Comparison of ENCODE assay signal across 8 cellular contexts in the genomic region with DNA sequence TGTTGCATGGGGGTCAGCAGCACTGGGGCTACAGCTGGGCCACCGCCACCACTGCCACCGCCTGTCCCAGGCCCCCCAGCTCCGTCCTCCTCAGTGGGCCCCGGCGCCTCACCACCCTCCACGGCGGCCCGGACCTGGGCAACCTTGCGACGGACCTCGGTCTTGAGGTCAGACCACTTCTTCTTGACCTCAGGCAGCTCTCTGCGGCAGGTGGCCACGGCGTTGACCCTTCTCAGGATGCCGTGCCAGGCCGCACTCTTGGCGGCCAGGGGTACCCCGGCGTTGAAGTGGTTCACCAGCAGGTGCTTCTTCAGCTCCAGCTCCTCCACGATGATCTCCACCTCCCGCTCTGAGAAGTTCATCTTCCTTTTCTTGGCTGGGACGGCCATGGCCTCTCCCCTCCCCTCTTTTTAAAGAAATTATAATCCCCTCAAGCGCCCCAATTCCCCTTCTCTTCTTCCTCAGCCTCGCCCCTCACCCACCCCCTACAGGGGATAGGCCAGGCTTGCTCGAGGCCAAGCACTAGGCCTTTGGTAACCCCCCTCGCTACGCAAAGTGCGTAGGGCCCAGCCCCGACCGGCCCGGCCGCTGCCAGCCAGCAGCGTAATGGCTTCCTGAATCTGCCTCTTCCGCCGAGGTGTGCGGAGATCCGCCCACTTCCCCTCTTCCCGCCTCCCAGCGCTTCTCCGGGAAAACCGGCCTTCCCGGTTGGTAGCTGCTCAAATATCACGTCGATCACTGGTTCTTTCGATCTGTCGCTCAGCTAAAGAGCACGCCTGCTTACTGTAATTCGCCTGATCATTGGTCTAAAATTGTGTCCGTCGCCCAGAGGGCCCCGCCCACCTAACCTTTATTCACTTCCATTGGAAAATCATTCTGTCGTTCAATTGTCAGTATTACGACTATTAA. TPM values are rescaled to one million over a fixed set of nuclear protein-coding genes. Genes with fewer than 3 reads are reported as not detected.
A peak's percentile ranks its signal among the peaks of the same experiment; 100 is the strongest.
DNase-seq lines count a peak whose midpoint lies in the region; ATAC-seq lines count a peak whose summit lies in the region.

A gene with protein sequence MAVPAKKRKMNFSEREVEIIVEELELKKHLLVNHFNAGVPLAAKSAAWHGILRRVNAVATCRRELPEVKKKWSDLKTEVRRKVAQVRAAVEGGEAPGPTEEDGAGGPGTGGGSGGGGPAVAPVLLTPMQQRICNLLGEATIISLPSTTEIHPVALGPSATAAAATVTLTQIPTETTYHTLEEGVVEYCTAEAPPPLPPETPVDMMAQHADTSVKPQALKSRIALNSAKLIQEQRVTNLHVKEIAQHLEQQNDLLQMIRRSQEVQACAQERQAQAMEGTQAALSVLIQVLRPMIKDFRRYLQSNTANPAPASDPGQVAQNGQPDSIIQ (minus strand): TSS at position 608 of the 909 bp plus-strand sequence. CDS start 219 bp downstream, at position 389.

- peaks cover 43 to 58% (median 45%) of the 10 kb centered on the region in 3 donors for H3K4me1 Mint-ChIP-seq in CD8-positive, alpha-beta memory T cell
- peaks cover 31 to 49% of the 10 kb centered on the region in 2 donors for H3K4me1 Mint-ChIP-seq in effector memory CD8-positive, alpha-beta T cell (ENCODE audit: low read depth in 2 of 2)

- H3K36me3 Mint-ChIP-seq in CD8-positive, alpha-beta memory T cell, result peaks cover 0 to 29% (median 4%) of the 10 kb centered on the region in 3 donors
- peaks cover 23% of the 10 kb centered on the region for H3K36me3 Mint-ChIP-seq in effector memory CD8-positive, alpha-beta T cell (ENCODE audit: insufficient read depth)

- H3K9me3 ChIP-seq in CD8-positive, alpha-beta memory T cell (ENCODE audit: low read length), result no peaks in the 10 kb centered on the region

- peak within 1 kb of the TSS; percentile 89 for H3K27ac ChIP-seq in CD8-positive, alpha-beta memory T cell (ENCODE audit: low read depth, low read length)

- H3K4me3 Mint-ChIP-seq in CD8-positive, alpha-beta memory T cell, result peak within 1 kb of the TSS in 6 of 7 donors; percentile 77 to 97 (median 80)
- no peak within 1 kb of the TSS for H3K4me3 Mint-ChIP-seq in effector memory CD8-positive, alpha-beta T cell

- H3K27me3 Mint-ChIP-seq in CD8-positive, alpha-beta memory T cell, result peaks cover 0 to 3% of the 10 kb centered on the region in 2 donors
- H3K27me3 Mint-ChIP-seq in effector memory CD8-positive, alpha-beta T cell, result no peaks in the 10 kb centered on the region

- H3K27ac Mint-ChIP-seq in CD8-positive, alpha-beta memory T cell, result peak within 1 kb of the TSS; percentile 24 to 95 (median 89)
- H3K27ac Mint-ChIP-seq in effector memory CD8-positive, alpha-beta T cell, result no peak within 1 kb of the TSS

- peak; percentile 54 for ATAC-seq in GM19468 (IDR thresholded peaks at IDR 0.05; ENCODE audit: extremely low read depth, unreplicated experiment)
- ATAC-seq in effector memory CD8-positive, alpha-beta T cell (replicated peaks), result peak; percentile 70

- H3K27me3 ChIP-seq in CD8-positive, alpha-beta memory T cell (ENCODE audit: insufficient read depth, low read length, poor library complexity, severe bottlenecking), result no peaks in the 10 kb centered on the region

- H3K4me1 ChIP-seq in CD8-positive, alpha-beta memory T cell (ENCODE audit: insufficient read depth, low read length), result peaks cover 62% of the 10 kb centered on the region

- H3K36me3 ChIP-seq in CD8-positive, alpha-beta memory T cell (ENCODE audit: insufficient read depth, low read length), result no peaks in the 10 kb centered on the region

- no peaks in the 10 kb centered on the region for H3K9me3 Mint-ChIP-seq in CD8-positive, alpha-beta memory T cell
- H3K9me3 Mint-ChIP-seq in effector memory CD8-positive, alpha-beta T cell, result no peaks in the 10 kb centered on the region

- CTCF ChIA-PET in CD8-positive, alpha-beta memory T cell (lab: Charles Lee), result interaction anchor here (0.9 to 1.9 kb wide), 11 partner anchors 13 to 123 kb away, joined by 3 to 8 read pairs (median 3); a partner anchor contains a TSS
- CTCF ChIA-PET in activated CD8-positive, alpha-beta memory T cell treated with anti-CD3 and anti-CD28 coated beads for 36 hours (lab: Charles Lee), result interaction anchor here (1.1 to 1.9 kb wide), 2 partner anchors 12 to 33 kb away, joined by 4 read pairs; no protein-coding TSS in a partner anchor

- peak; percentile 91 to 98 (median 97) for DNase-seq in CD8-positive, alpha-beta memory T cell
- peak; percentile 98 for DNase-seq in HS-5 (ENCODE audit: low read depth)
- DNase-seq in NK-92 treated with Interleukin-12 subunit alpha and Interleukin-12 subunit beta, amount 100 ng/mL, for 24 hours (lab: John Stamatoyannopoulos, UW), result peak; percentile 91
- peak; percentile 92 to 94 (median 92) for DNase-seq in effector memory CD8-positive, alpha-beta T cell
- peak; percentile 100 for DNase-seq in medulla oblongata (ENCODE audit: extremely low spot score)
- peak; percentile 90 for DNase-seq in stimulated activated CD8-positive, alpha-beta memory T cell treated with anti-CD3 and anti-CD28 coated beads, Interleukin-12 subunit alpha, Interleukin-12 subunit beta, amount 100 ng/mL, for 1 hour (ENCODE audit: low read depth)

- POLR2A ChIA-PET in CD8-positive, alpha-beta memory T cell (lab: Charles Lee), result interaction anchor here (0.9 to 1.6 kb wide), 6 partner anchors 12 to 616 kb away, joined by 3 to 7 read pairs (median 3); a partner anchor contains a TSS
- POLR2A ChIA-PET in activated CD8-positive, alpha-beta memory T cell treated with anti-CD3 and anti-CD28 coated beads for 36 hours (lab: Charles Lee), result interaction anchor here (0.7 to 1.4 kb wide), 3 partner anchors 32 to 288 kb away, joined by 3 to 4 read pairs (median 4); no protein-coding TSS in a partner anchor

- H3K4me3 ChIP-seq in CD8-positive, alpha-beta memory T cell (ENCODE audit: low read length), result peak within 1 kb of the TSS; percentile 99

RNA-seq across cellular contexts. Expression of the gene that starts here (rescaled TPM):
- 10 to 100 TPM; 13.1 to 14.0 TPM for total RNA-seq in CD8-positive, alpha-beta memory T cell
- polyA plus RNA-seq in CD8-positive, alpha-beta memory T cell, result 13.5 TPM
- 10 to 100 TPM; 13.3 to 15.1 TPM for total RNA-seq in activated CD8-positive, alpha-beta memory T cell treated with anti-CD3 and anti-CD28 coated beads for 36 hours

Comparison
In these comparisons a context has a peak if more than half of its experiments do, and no peak if none do; other contexts are left out.
1. Peak in every context shown above with its lines: DNase-seq, ATAC-seq, H3K4me3 ChIP-seq and H3K27ac ChIP-seq.
2. H3K27ac Mint-ChIP-seq: peak in CD8-positive, alpha-beta memory T cell (8 of 8); none in effector memory CD8-positive, alpha-beta T cell (0 of 2).
3. H3K4me3 Mint-ChIP-seq: peak in CD8-positive, alpha-beta memory T cell (6 of 7); none in effector memory CD8-positive, alpha-beta T cell (0 of 2).